Comparison of ENCODE assay signal across 15 cellular contexts in the genomic region with DNA sequence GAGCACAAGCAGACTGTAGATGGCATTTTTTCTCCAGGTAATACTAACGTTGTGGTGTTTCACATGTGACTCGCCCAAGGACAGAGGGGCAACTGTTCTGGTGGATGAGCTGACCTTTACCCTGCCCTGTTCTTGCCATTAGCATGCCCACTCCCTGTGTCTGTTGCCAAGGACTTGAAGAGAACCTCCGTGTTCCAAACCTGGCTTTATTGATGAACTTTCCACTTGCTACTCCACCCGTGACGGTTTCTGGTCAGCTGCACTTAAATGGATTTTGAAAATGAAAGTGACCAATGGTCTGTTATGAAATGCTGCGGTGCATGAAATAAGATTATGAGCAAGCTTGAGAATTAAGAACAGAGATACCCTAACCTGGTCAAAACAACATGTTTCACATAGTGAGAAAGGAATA. TPM values are rescaled to one million over a fixed set of nuclear protein-coding genes. Genes with fewer than 3 reads are reported as not detected.
DNase-seq lines count a peak whose midpoint lies in the region; ATAC-seq lines count a peak whose summit lies in the region.
"Had no signal": no experiment of that assay in that cellular context is flagged by ENCODE, and none has a peak within 500 bp of the region (broad histone marks: within the 10 kb centered on the region; RNA-seq: fewer than 3 reads in every experiment).

No MANE protein-coding gene starts in this region.

- H3K9me3 ChIP-seq in GM23248 (ENCODE audit: low read depth) = no peaks in the 10 kb centered on the region

- no peaks in the 10 kb centered on the region for H3K9me2 ChIP-seq in GM23248 (ENCODE audit: insufficient read depth)

- H4K20me1 ChIP-seq in GM23248 (ENCODE audit: insufficient read depth) = peaks cover 5% of the 10 kb centered on the region; the same call in 1 of the 2 replicates

- no peak for DNase-seq in memory B cell (ENCODE audit: low spot score in 2 of 2)
- no peak for DNase-seq in amniotic stem cell (lab: John Stamatoyannopoulos, UW)
- DNase-seq in GM23248 = no peak
- DNase-seq: CD4-positive, CD25-positive, alpha-beta regulatory T cell; dorsolateral prefrontal cortex; NCI-H526; nucleus accumbens had no signal

- H3K27ac ChIP-seq in GM23248 = no peak overlapping the region

- ATAC-seq in GM18502 (IDR thresholded peaks at IDR 0.05; ENCODE audit: poor library complexity, unreplicated experiment) = peak; percentile 54
- ATAC-seq in GM21737 (IDR thresholded peaks at IDR 0.05; ENCODE audit: unreplicated experiment) = peak; percentile 39
- peak; percentile 61 for ATAC-seq in HG03521 (IDR thresholded peaks at IDR 0.05; ENCODE audit: unreplicated experiment)
- no peak for ATAC-seq in memory B cell (ENCODE audit: low read depth)
- ATAC-seq in GM21390 (IDR thresholded peaks at IDR 0.05; ENCODE audit: unreplicated experiment) = no peak
- ATAC-seq in HG03460 (IDR thresholded peaks at IDR 0.05; ENCODE audit: unreplicated experiment) = no peak

- H3K27ac Mint-ChIP-seq in memory B cell = peak overlapping the region; percentile 58
- H3K27ac Mint-ChIP-seq: activated T-helper 1 cell treated with anti-CD3 and anti-CD28 coated beads, Interleukin-12 subunit alpha, Interleukin-12 subunit beta, Interleukin-2, Interleukin-4 antibody, amounts not matched to agents 30 ng/mL and 10 ng/mL and 1 ng/mL, durations not matched to agents 14 hours and 24 hours and 36 hours; CD4-positive, CD25-positive, alpha-beta regulatory T cell had no signal

- in situ Hi-C loops in GM23248 (cut with MboI) = no loop called here

- peaks cover 12% of the 10 kb centered on the region; the same call in 1 of the 2 replicates for H3K4me1 ChIP-seq in GM23248 (ENCODE audit: insufficient read depth)

- H3F3A ChIP-seq in GM23248 (ENCODE audit: insufficient read depth) = no peaks in the 10 kb centered on the region

- 92 to 95% methylated on average over 6 of the region's 6 CpGs for WGBS in GM23248 (ENCODE audit: low coverage in 1 of 2, low lambda C conversion rate in 2 of 2, missing lambda C conversion rate in 2 of 2), 2 experiments

- H3K27me3 Mint-ChIP-seq in memory B cell = no peaks in the 10 kb centered on the region
- H3K27me3 Mint-ChIP-seq: CD4-positive, CD25-positive, alpha-beta regulatory T cell; IgD-negative memory B cell had no signal

- H3K9ac ChIP-seq in GM23248 = no peak overlapping the region

- H3K27me3 ChIP-seq in GM23248 (replicated peaks; ENCODE audit: insufficient read depth) = no peaks in the 10 kb centered on the region
- H3K27me3 ChIP-seq: dorsolateral prefrontal cortex had no signal

- H3K36me3 Mint-ChIP-seq in memory B cell = peaks cover 18% of the 10 kb centered on the region

- no peaks in the 10 kb centered on the region for H3K36me3 ChIP-seq in GM23248 (ENCODE audit: low read depth)

- H3K4me3 Mint-ChIP-seq in memory B cell = no peak overlapping the region
- H3K4me3 Mint-ChIP-seq: activated T-helper 1 cell treated with anti-CD3 and anti-CD28 coated beads, Interleukin-12 subunit alpha, Interleukin-12 subunit beta, Interleukin-2, Interleukin-4 antibody, amounts not matched to agents 30 ng/mL and 10 ng/mL and 1 ng/mL, durations not matched to agents 14 hours and 24 hours and 36 hours; CD4-positive, CD25-positive, alpha-beta regulatory T cell had no signal

- no peak overlapping the region for H2AFZ ChIP-seq in GM23248

- no peak overlapping the region for H3K4me2 ChIP-seq in GM23248 (ENCODE audit: unreplicated experiment)

- H3K9me3 Mint-ChIP-seq in memory B cell = no peaks in the 10 kb centered on the region
- H3K9me3 Mint-ChIP-seq: activated T-helper 1 cell treated with anti-CD3 and anti-CD28 coated beads, Interleukin-12 subunit alpha, Interleukin-12 subunit beta, Interleukin-2, Interleukin-4 antibody, amounts not matched to agents 30 ng/mL and 10 ng/mL and 1 ng/mL, durations not matched to agents 14 hours and 24 hours and 36 hours; CD4-positive, CD25-positive, alpha-beta regulatory T cell; IgD-negative memory B cell had no signal

- H3K79me2 ChIP-seq in GM23248 (ENCODE audit: insufficient read depth) = peaks cover 51% of the 10 kb centered on the region

- no peak overlapping the region for H3K4me3 ChIP-seq in GM23248
- H3K4me3 ChIP-seq: dorsolateral prefrontal cortex had no signal

- peaks cover 59% of the 10 kb centered on the region for H3K4me1 Mint-ChIP-seq in memory B cell

RNA-seq across cellular contexts. Expression of a gene that starts 30.4 kb away (rescaled TPM):
- total RNA-seq in GM23248 (2014; rRNA removed; shearing (Covaris generic)) = 0.32 and 0.51 TPM in 2 replicates
- 0.13 TPM in 1 of 2 replicates, not detected in the other for polyA plus RNA-seq in GM23248 (2016; fragmentation: Nextera tagmentation; extraction: Ambion mirVana)
- total RNA-seq: CD4-positive, CD25-positive, alpha-beta regulatory T cell; T-helper 2 cell treated with Interferon-gamma antibody and Interleukin-4, amounts not matched to agents 100 ng/mL and 5 ng/mL, for 36 hours had no signal
- polyA plus RNA-seq: IgD-negative memory B cell had no signal

Comparison
In these comparisons a context has a peak if more than half of its experiments do, and no peak if none do; other contexts are left out.
1. ATAC-seq: peak in GM18502 (single experiment), GM21737 (single experiment) and HG03521 (single experiment); none in memory B cell (single experiment), GM21390 (single experiment) and HG03460 (single experiment).